ENCODE assay signal across 20 cellular contexts in the genomic region with DNA sequence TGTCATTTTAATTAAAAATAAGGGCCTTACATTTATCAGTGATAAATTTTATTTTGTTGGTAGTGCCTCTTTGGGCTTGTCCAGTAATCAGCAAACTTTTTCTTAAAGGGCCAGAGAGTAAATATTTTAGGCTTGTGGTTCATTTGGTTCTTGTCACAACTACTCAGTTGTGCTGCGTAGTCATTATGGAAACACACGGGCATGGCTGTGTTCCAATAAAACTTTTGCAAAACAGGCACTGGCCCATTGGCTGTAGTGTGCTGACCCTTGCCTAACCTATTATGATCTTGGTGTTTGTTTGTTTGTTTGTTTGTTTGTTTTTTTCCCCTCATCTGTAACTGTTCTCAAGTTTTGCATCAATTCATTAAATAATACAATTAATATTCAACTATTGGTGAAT.
"Had no signal": no experiment of that assay in that cellular context is flagged by ENCODE, and none has a peak within 500 bp of the region (broad histone marks: within the 10 kb centered on the region; RNA-seq: fewer than 3 reads in every experiment).

No MANE protein-coding gene starts in this region.

- H3K27ac ChIP-seq: body of pancreas, cardiac muscle cell, epithelial cell of prostate, heart right ventricle, lower lobe of right lung, testis had no signal

- H3K36me3 ChIP-seq: cardiac muscle cell, heart right ventricle, lower lobe of right lung, vagina had no signal

- H3K9me3 ChIP-seq: body of pancreas, heart right ventricle, lower lobe of right lung, testis, vagina had no signal

- H3K27me3 ChIP-seq: body of pancreas, cardiac muscle cell, heart right ventricle, testis, vagina had no signal

- FAIRE-seq: keratinocyte had no signal

- DNase-seq: activated CD4-positive, alpha-beta memory T cell treated with anti-CD3 and anti-CD28 coated beads, Interleukin-2, amount 10 ng/mL, durations not matched to agents 7 days and 5 days; activated CD4-positive, alpha-beta T cell treated with anti-CD3 and anti-CD28 coated beads, Interleukin-2, amount 10 ng/mL, durations not matched to agents 24 days and 14 days; activated effector memory CD4-positive, alpha-beta T cell treated with Interleukin-2 at 50 U/mL for 16 hours; activated naive CD4-positive, alpha-beta T cell treated with anti-CD3 and anti-CD28 coated beads for 36 hours; activated T-cell treated with anti-CD3 and anti-CD28 coated beads, Interleukin-2, amount 50 U/mL, for 72 hours; body of pancreas; heart right ventricle; left colon; lower lobe of right lung; naive thymus-derived CD4-positive, alpha-beta T cell; occipital lobe; right cardiac atrium; stimulated activated naive CD4-positive, alpha-beta T cell; T-helper 9 cell; testis had no signal

- H3K4me3 ChIP-seq: body of pancreas, cardiac muscle cell, heart right ventricle, lower lobe of right lung, skin epidermis, testis, vagina had no signal

- ATAC-seq: activated T-cell treated with anti-CD3 and anti-CD28 coated beads, Interleukin-2, amount 50 U/mL, for 72 hours; body of pancreas; heart right ventricle; right cardiac atrium had no signal
